8 cellular contexts compared by ENCODE assay signal in genomic region chr1:34984435-34985062, GRCh38. TPM values are rescaled to one million over a fixed set of nuclear protein-coding genes. Genes with fewer than 3 reads are reported as not detected.
A peak's percentile ranks its signal among the peaks of the same experiment; 100 is the strongest.
DNase-seq lines count a peak whose midpoint lies in the region; ATAC-seq and TF ChIP-seq lines count a peak whose summit lies in the region.

No MANE protein-coding gene starts in this region.

- peaks cover 6% of the 10 kb centered on the region for H3K4me1 ChIP-seq in ES-I3 (ENCODE audit: insufficient read depth, low read length)
- H3K4me1 ChIP-seq in esophagus muscularis mucosa = peaks cover 20 to 31% (median 25%) of the 10 kb centered on the region in 4 donors

- peaks cover 22% of the 10 kb centered on the region for H3K36me3 Mint-ChIP-seq in T-helper 2 cell treated with Interferon-gamma antibody and Interleukin-4, amounts not matched to agents 5 μg/mL and 100 μg/mL, for 36 hours (ENCODE audit: low read depth)

- H3K27ac ChIP-seq in esophagus muscularis mucosa (replicated peaks in 1 of 4) = peak overlapping the region; percentile 89 to 97 (median 94)

- DNase-seq in A172 (ENCODE audit: low spot score) (peak; percentile 6), esophagus muscularis mucosa (ENCODE audit: extremely low spot score) (no peak), myocyte (ENCODE audit: low read depth) (peak; percentile 38)
- no peak for DNase-seq in T-helper 2 cell treated with Interferon-gamma antibody and Interleukin-4, amounts not matched to agents 5 μg/mL and 100 μg/mL, for 36 hours (ENCODE audit: low spot score)
- DNase-seq in NK-92 treated with Interleukin-12 subunit alpha and Interleukin-12 subunit beta, amount 100 ng/mL, for 24 hours (lab: John Stamatoyannopoulos, UW) = no peak

- no peaks in the 10 kb centered on the region for H3K9me3 Mint-ChIP-seq in T-helper 2 cell treated with Interferon-gamma antibody and Interleukin-4, amounts not matched to agents 5 μg/mL and 100 μg/mL, for 36 hours

- no peaks in the 10 kb centered on the region for H3K27me3 ChIP-seq in esophagus muscularis mucosa

- H3K9ac ChIP-seq in ES-I3 (ENCODE audit: low read depth, low read length) = peak overlapping the region; percentile 84

- ATAC-seq in HG03280 (IDR thresholded peaks at IDR 0.05; ENCODE audit: unreplicated experiment) = peak; percentile 11
- no peak for ATAC-seq in HG03342 (IDR thresholded peaks at IDR 0.05; ENCODE audit: unreplicated experiment)

- peak overlapping the region; percentile 94 for H3K27ac Mint-ChIP-seq in T-helper 2 cell treated with Interferon-gamma antibody and Interleukin-4, amounts not matched to agents 5 μg/mL and 100 μg/mL, for 36 hours

- peaks cover 26% of the 10 kb centered on the region for H3K4me1 Mint-ChIP-seq in T-helper 2 cell treated with Interferon-gamma antibody and Interleukin-4, amounts not matched to agents 5 μg/mL and 100 μg/mL, for 36 hours (ENCODE audit: low read depth)

- H3K4me3 Mint-ChIP-seq in T-helper 2 cell treated with Interferon-gamma antibody and Interleukin-4, amounts not matched to agents 5 μg/mL and 100 μg/mL, for 36 hours = peak overlapping the region; percentile 95

- WGBS in esophagus muscularis mucosa = 0% methylated on average over 6 of the region's 14 CpGs

- H3K4me3 ChIP-seq in esophagus muscularis mucosa = peak overlapping the region; percentile 79 to 95 (median 89)

- TF ChIP-seq EP300 in esophagus muscularis mucosa (IDR thresholded peaks at IDR 0.05) = no peak

- intact Hi-C loops in esophagus muscularis mucosa (cut with DNase I) = loop anchor here (10.0 kb wide), 1 partner anchor 130 kb away; the partner anchor contains the start of gene SMIM12

- peaks cover 4% of the 10 kb centered on the region; the same call in 1 of the 2 replicates for H3K36me3 ChIP-seq in ES-I3 (ENCODE audit: insufficient read depth, low read length)
- H3K36me3 ChIP-seq in esophagus muscularis mucosa = peaks cover 0 to 31% (median 16%) of the 10 kb centered on the region in 4 donors

- no peak for TF ChIP-seq POLR2A in esophagus muscularis mucosa (IDR thresholded peaks at IDR 0.05; ENCODE audit: low read depth)

- no peak for TF ChIP-seq CTCF in esophagus muscularis mucosa (IDR thresholded peaks at IDR 0.05)

- H3K9me3 ChIP-seq in ES-I3 (ENCODE audit: control insufficient read depth, insufficient read depth, low read length) (no peaks in the 10 kb centered on the region), esophagus muscularis mucosa (no peaks in the 10 kb centered on the region)

- no peaks in the 10 kb centered on the region for H3K27me3 Mint-ChIP-seq in T-helper 2 cell treated with Interferon-gamma antibody and Interleukin-4, amounts not matched to agents 5 μg/mL and 100 μg/mL, for 36 hours (ENCODE audit: low read depth)

RNA-seq across cellular contexts. Expression of gene TMEM35B, which starts 0.6 kb away (rescaled TPM):
- total RNA-seq in A172 (2014; rRNA removed; shearing (Covaris generic)) = 19.7 and 30.6 TPM in 2 replicates
- total RNA-seq in esophagus muscularis mucosa (10 to 100 TPM; 26.1 to 38.6 (median 32.9) TPM), myocyte (18.7 and 26.3 TPM in 2 replicates)
- polyA plus RNA-seq in myocyte (2012) = 34.5 TPM

RNA-seq across cellular contexts. Expression of gene ZMYM6, which starts 47.2 kb away (rescaled TPM):
- total RNA-seq in A172 (2014; rRNA removed; shearing (Covaris generic)) = 6.7 and 8.4 TPM in 2 replicates
- total RNA-seq in esophagus muscularis mucosa (10 to 100 TPM in 3 of 4 donors, 1 to 10 TPM in 1; 9.5 to 17.0 (median 14.3) TPM), myocyte (10.1 and 17.5 TPM in 2 replicates)
- polyA plus RNA-seq in myocyte (2012) = 7.8 TPM

RNA-seq across cellular contexts. Expression of gene DLGAP3, which starts 55.1 kb away (rescaled TPM):
- 0.72 TPM in 1 of 2 replicates, not detected in the other for total RNA-seq in A172 (2014; rRNA removed; shearing (Covaris generic))
- under 1 TPM; 0.06 to 0.83 (median 0.40) TPM for total RNA-seq in esophagus muscularis mucosa
- 0.05 TPM in 1 of 2 replicates, not detected in the other for total RNA-seq in myocyte
- not detected for polyA plus RNA-seq in myocyte (2012)

Comparison
In these comparisons a context has a peak if more than half of its experiments do, and no peak if none do; other contexts are left out.
1. DNase-seq: peak in A172 (single experiment) and myocyte (single experiment); none in T-helper 2 cell treated with Interferon-gamma antibody and Interleukin-4, amounts not matched to agents 5 μg/mL and 100 μg/mL, for 36 hours (single experiment), esophagus muscularis mucosa (single experiment) and NK-92 treated with Interleukin-12 subunit alpha and Interleukin-12 subunit beta, amount 100 ng/mL, for 24 hours (single experiment).